ENCODE assay signal across 9 cellular contexts in genomic region chr1:11563560-11564069, GRCh38.
A peak's percentile ranks its signal among the peaks of the same experiment; 100 is the strongest.
DNase-seq lines count a peak whose midpoint lies in the region; ATAC-seq and TF ChIP-seq lines count a peak whose summit lies in the region.
"Had no signal": no experiment of that assay in that cellular context is flagged by ENCODE, and none has a peak within 500 bp of the region (broad histone marks: within the 10 kb centered on the region; RNA-seq: fewer than 3 reads in every experiment).

No MANE protein-coding gene starts in this region.

- TF ChIP-seq CTCF in chondrocyte (IDR thresholded peaks at IDR 0.05) = no peak

- H3K27ac Mint-ChIP-seq in chondrocyte (ENCODE audit: unreplicated experiment) = peak overlapping the region; percentile 14
- H3K27ac Mint-ChIP-seq in stimulated activated naive B cell treated with anti-CD40 and anti-IgM and Interleukin-4, amounts not matched to agents 10 μg/mL and 1 μg/mL and 100 μg/mL, for 72 hours = no peak overlapping the region

- H3K36me3 Mint-ChIP-seq in chondrocyte (ENCODE audit: low read depth) = no peaks in the 10 kb centered on the region
- H3K36me3 Mint-ChIP-seq in stimulated activated naive B cell treated with anti-CD40 and anti-IgM and Interleukin-4, amounts not matched to agents 10 μg/mL and 1 μg/mL and 100 μg/mL, for 72 hours = no peaks in the 10 kb centered on the region

- peak; percentile 4 to 33 for DNase-seq in NCI-H2081 (lab: John Stamatoyannopoulos, UW)
- no peak for DNase-seq in NCI-H2081 treated with DMSO at 0.1 percent for 48 hours (lab: John Stamatoyannopoulos, UW)
- peak; percentile 94 for DNase-seq in NCI-H69 (lab: John Stamatoyannopoulos, UW)
- DNase-seq in chondrocyte (ENCODE audit: low spot score) = no peak
- peak; percentile 25 for DNase-seq in stimulated activated naive B cell treated with anti-CD40 and anti-IgM and Interleukin-4, amounts not matched to agents 10 μg/mL and 1 μg/mL and 100 μg/mL, for 72 hours
- DNase-seq in COLO829 (ENCODE audit: low spot score) = no peak
- DNase-seq in Right ventricle myocardium inferior (ENCODE audit: missing footprints) = no peak
- DNase-seq: central memory CD4-positive, alpha-beta T cell had no signal

- peaks cover 50% of the 10 kb centered on the region for H3K27me3 Mint-ChIP-seq in chondrocyte (ENCODE audit: low read depth)
- peaks cover 26 to 28% of the 10 kb centered on the region in 2 donors for H3K27me3 Mint-ChIP-seq in stimulated activated naive B cell treated with anti-CD40 and anti-IgM and Interleukin-4, amounts not matched to agents 10 μg/mL and 1 μg/mL and 100 μg/mL, for 72 hours

- peak; percentile 89 to 92 for ATAC-seq in stimulated activated naive B cell treated with anti-CD40 and anti-IgM and Interleukin-4, amounts not matched to agents 10 μg/mL and 1 μg/mL and 100 μg/mL, for 72 hours (replicated peaks)
- ATAC-seq in Right ventricle myocardium inferior (no peak), HG02571 (IDR thresholded peaks at IDR 0.05; ENCODE audit: unreplicated experiment) (no peak)

- intact Hi-C loops in Right ventricle myocardium inferior (cut with DNase I) = no loop called here

- no peaks in the 10 kb centered on the region for H3K9me3 Mint-ChIP-seq in chondrocyte (ENCODE audit: low read depth)
- no peaks in the 10 kb centered on the region for H3K9me3 Mint-ChIP-seq in stimulated activated naive B cell treated with anti-CD40 and anti-IgM and Interleukin-4, amounts not matched to agents 10 μg/mL and 1 μg/mL and 100 μg/mL, for 72 hours

- H3K4me1 Mint-ChIP-seq in chondrocyte (ENCODE audit: low read depth) = peaks cover 11% of the 10 kb centered on the region
- H3K4me1 Mint-ChIP-seq in stimulated activated naive B cell treated with anti-CD40 and anti-IgM and Interleukin-4, amounts not matched to agents 10 μg/mL and 1 μg/mL and 100 μg/mL, for 72 hours = peaks cover 10 to 11% of the 10 kb centered on the region in 2 donors

- no peak overlapping the region for H3K4me3 Mint-ChIP-seq in chondrocyte (ENCODE audit: unreplicated experiment)
- H3K4me3 Mint-ChIP-seq in stimulated activated naive B cell treated with anti-CD40 and anti-IgM and Interleukin-4, amounts not matched to agents 10 μg/mL and 1 μg/mL and 100 μg/mL, for 72 hours = no peak overlapping the region

Comparison
In these comparisons a context has a peak if more than half of its experiments do, and no peak if none do; other contexts are left out.
1. DNase-seq: peak in NCI-H2081 (2 of 2), NCI-H69 (single experiment) and stimulated activated naive B cell treated with anti-CD40 and anti-IgM and Interleukin-4, amounts not matched to agents 10 μg/mL and 1 μg/mL and 100 μg/mL, for 72 hours (single experiment); none in NCI-H2081 treated with DMSO at 0.1 percent for 48 hours (single experiment), chondrocyte (single experiment), COLO829 (single experiment) and Right ventricle myocardium inferior (single experiment).
2. ATAC-seq: peak in stimulated activated naive B cell treated with anti-CD40 and anti-IgM and Interleukin-4, amounts not matched to agents 10 μg/mL and 1 μg/mL and 100 μg/mL, for 72 hours (2 of 2); none in Right ventricle myocardium inferior (single experiment) and HG02571 (single experiment).